In the genomic region with DNA sequence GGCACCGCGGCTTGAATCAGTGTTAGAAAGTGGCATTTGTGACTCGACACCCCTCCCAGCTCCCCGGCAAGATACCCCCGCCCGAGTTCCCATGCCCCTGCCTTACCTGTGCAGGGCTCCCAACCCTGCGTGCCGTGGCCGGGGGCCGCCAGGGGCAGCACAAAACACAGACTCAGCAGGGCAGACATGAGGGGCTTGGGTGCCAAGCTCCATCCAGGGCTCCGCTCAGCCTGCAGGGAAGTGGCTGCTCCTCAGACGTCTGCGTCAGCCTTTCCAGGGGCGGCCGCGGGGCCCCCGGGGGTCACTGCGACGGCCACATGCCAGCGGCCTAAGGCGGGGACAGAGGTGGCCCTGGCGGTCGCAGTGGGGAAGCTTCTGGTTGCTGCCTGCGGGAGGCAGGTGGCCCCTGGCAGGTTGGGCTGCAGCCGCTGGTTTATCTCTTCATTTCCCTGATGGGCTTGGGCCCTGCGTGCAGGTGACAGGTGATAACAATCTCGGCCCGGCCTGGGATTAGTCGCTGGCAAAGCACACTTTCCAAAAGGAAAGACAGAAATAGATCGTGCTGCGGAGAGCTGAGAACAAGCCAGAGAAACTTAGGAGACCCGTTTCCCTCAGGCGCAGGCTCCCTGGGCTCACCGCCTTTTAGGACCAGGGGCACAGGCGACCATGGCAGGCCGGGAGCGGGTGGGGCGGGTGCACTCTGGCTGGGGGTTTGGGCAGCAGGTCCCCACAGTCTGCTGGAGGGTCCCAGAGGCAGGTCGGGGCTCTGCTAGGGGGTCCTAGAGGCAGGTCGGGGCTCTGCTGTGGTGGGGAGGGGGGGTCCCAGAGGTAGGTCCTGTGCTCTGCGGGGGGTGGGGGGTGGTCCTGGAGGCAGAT, we compare ENCODE assay signal across 14 cellular contexts. TPM values are rescaled to one million over a fixed set of nuclear protein-coding genes. Genes with fewer than 3 reads are reported as not detected.
A peak's percentile ranks its signal among the peaks of the same experiment; 100 is the strongest.
DNase-seq lines count a peak whose midpoint lies in the region; ATAC-seq and TF ChIP-seq lines count a peak whose summit lies in the region.
"Had no signal": no experiment of that assay in that cellular context is flagged by ENCODE, and none has a peak within 500 bp of the region (broad histone marks: within the 10 kb centered on the region; RNA-seq: fewer than 3 reads in every experiment).

A gene (minus strand): TSS at position 246 of the 876 bp plus-strand sequence. CDS start 58 bp downstream, at position 188.

- peak within 1 kb of the TSS; percentile 38 for H2AFZ ChIP-seq in parathyroid adenoma

- peaks cover 78% of the 10 kb centered on the region for H3K27me3 Mint-ChIP-seq in activated CD4-positive, alpha-beta memory T cell treated with anti-CD3 and anti-CD28 coated beads for 36 hours
- peaks cover 83% of the 10 kb centered on the region for H3K27me3 Mint-ChIP-seq in activated CD4-positive, alpha-beta memory T cell treated with anti-CD3 and anti-CD28 coated beads, Interleukin-2, amount 10 ng/mL, durations not matched to agents 7 days and 5 days
- H3K27me3 Mint-ChIP-seq in effector memory CD8-positive, alpha-beta T cell: peaks cover 80 to 93% of the 10 kb centered on the region in 2 donors

- POLR2A ChIA-PET in activated CD4-positive, alpha-beta memory T cell treated with anti-CD3 and anti-CD28 coated beads for 36 hours (lab: Charles Lee): no interaction called here
- POLR2A ChIA-PET in activated CD4-positive, alpha-beta memory T cell treated with anti-CD3 and anti-CD28 coated beads, Interleukin-2, amount 10 ng/mL, durations not matched to agents 7 days and 5 days (lab: Charles Lee): no interaction called here

- no peaks in the 10 kb centered on the region for H3K36me3 ChIP-seq in parathyroid adenoma (ENCODE audit: control insufficient read depth, insufficient read depth, low read length)

- no peak within 1 kb of the TSS for H3K27ac Mint-ChIP-seq in activated CD4-positive, alpha-beta memory T cell treated with anti-CD3 and anti-CD28 coated beads for 36 hours
- H3K27ac Mint-ChIP-seq in activated CD4-positive, alpha-beta memory T cell treated with anti-CD3 and anti-CD28 coated beads, Interleukin-2, amount 10 ng/mL, durations not matched to agents 7 days and 5 days: no peak within 1 kb of the TSS
- no peak within 1 kb of the TSS for H3K27ac Mint-ChIP-seq in effector memory CD8-positive, alpha-beta T cell
- H3K27ac Mint-ChIP-seq: HFFc6; stimulated activated memory B cell treated with anti-CD40 and anti-IgM and Interleukin-4, amounts not matched to agents 10 μg/mL and 1 μg/mL and 100 μg/mL, for 72 hours had no signal

- peak; percentile 11 for ATAC-seq in effector memory CD8-positive, alpha-beta T cell (replicated peaks)
- ATAC-seq in GM18511 (IDR thresholded peaks at IDR 0.05; ENCODE audit: unreplicated experiment) (no peak), GM21360 (IDR thresholded peaks at IDR 0.05; ENCODE audit: unreplicated experiment) (no peak)
- ATAC-seq: stimulated activated memory B cell treated with anti-CD40 and anti-IgM and Interleukin-4, amounts not matched to agents 10 μg/mL and 1 μg/mL and 100 μg/mL, for 72 hours had no signal

- H3K9ac ChIP-seq in parathyroid adenoma: no peak within 1 kb of the TSS
- H3K9ac ChIP-seq: KMS-11 had no signal

- H3K36me3 Mint-ChIP-seq in activated CD4-positive, alpha-beta memory T cell treated with anti-CD3 and anti-CD28 coated beads for 36 hours: no peaks in the 10 kb centered on the region
- no peaks in the 10 kb centered on the region for H3K36me3 Mint-ChIP-seq in activated CD4-positive, alpha-beta memory T cell treated with anti-CD3 and anti-CD28 coated beads, Interleukin-2, amount 10 ng/mL, durations not matched to agents 7 days and 5 days (ENCODE audit: low read depth)
- H3K36me3 Mint-ChIP-seq in effector memory CD8-positive, alpha-beta T cell (ENCODE audit: insufficient read depth): no peaks in the 10 kb centered on the region
- H3K36me3 Mint-ChIP-seq: stimulated activated memory B cell treated with anti-CD40 and anti-IgM and Interleukin-4, amounts not matched to agents 10 μg/mL and 1 μg/mL and 100 μg/mL, for 72 hours had no signal

- peaks cover 34% of the 10 kb centered on the region for H3K4me1 Mint-ChIP-seq in activated CD4-positive, alpha-beta memory T cell treated with anti-CD3 and anti-CD28 coated beads for 36 hours (ENCODE audit: low read depth)
- H3K4me1 Mint-ChIP-seq in activated CD4-positive, alpha-beta memory T cell treated with anti-CD3 and anti-CD28 coated beads, Interleukin-2, amount 10 ng/mL, durations not matched to agents 7 days and 5 days: peaks cover 8% of the 10 kb centered on the region
- peaks cover 29 to 37% of the 10 kb centered on the region in 2 donors for H3K4me1 Mint-ChIP-seq in effector memory CD8-positive, alpha-beta T cell (ENCODE audit: low read depth in 2 of 2)
- H3K4me1 Mint-ChIP-seq: stimulated activated memory B cell treated with anti-CD40 and anti-IgM and Interleukin-4, amounts not matched to agents 10 μg/mL and 1 μg/mL and 100 μg/mL, for 72 hours had no signal

- no peaks in the 10 kb centered on the region for H3K4me1 ChIP-seq in parathyroid adenoma

- no peaks in the 10 kb centered on the region for H3K79me2 ChIP-seq in parathyroid adenoma

- no peak for TF ChIP-seq CTCF in parathyroid adenoma (IDR thresholded peaks at IDR 0.05)

- peak within 1 kb of the TSS; percentile 71 for H3K4me2 ChIP-seq in parathyroid adenoma (ENCODE audit: low read length)
- H3K4me2 ChIP-seq: KMS-11 had no signal

- CTCF ChIA-PET in activated CD4-positive, alpha-beta memory T cell treated with anti-CD3 and anti-CD28 coated beads for 36 hours (lab: Charles Lee): no interaction called here
- CTCF ChIA-PET in activated CD4-positive, alpha-beta memory T cell treated with anti-CD3 and anti-CD28 coated beads, Interleukin-2, amount 10 ng/mL, durations not matched to agents 7 days and 5 days (lab: Charles Lee): no interaction called here

- H3K27ac ChIP-seq in parathyroid adenoma: no peak within 1 kb of the TSS
- H3K27ac ChIP-seq: KMS-11 had no signal

- intact Hi-C loops in activated CD4-positive, alpha-beta memory T cell treated with anti-CD3 and anti-CD28 coated beads for 36 hours (cut with micrococcal nuclease): no loop called here

- H3K27me3 ChIP-seq in parathyroid adenoma (ENCODE audit: control insufficient read depth, insufficient read depth, low read length): no peaks in the 10 kb centered on the region

- H3K4me3 ChIP-seq in parathyroid adenoma (ENCODE audit: low read depth, low read length): peak within 1 kb of the TSS; percentile 39

- H3K9me3 Mint-ChIP-seq in activated CD4-positive, alpha-beta memory T cell treated with anti-CD3 and anti-CD28 coated beads for 36 hours: no peaks in the 10 kb centered on the region
- H3K9me3 Mint-ChIP-seq in activated CD4-positive, alpha-beta memory T cell treated with anti-CD3 and anti-CD28 coated beads, Interleukin-2, amount 10 ng/mL, durations not matched to agents 7 days and 5 days: no peaks in the 10 kb centered on the region
- no peaks in the 10 kb centered on the region for H3K9me3 Mint-ChIP-seq in effector memory CD8-positive, alpha-beta T cell
- H3K9me3 Mint-ChIP-seq: HFFc6; stimulated activated memory B cell treated with anti-CD40 and anti-IgM and Interleukin-4, amounts not matched to agents 10 μg/mL and 1 μg/mL and 100 μg/mL, for 72 hours had no signal

- no peaks in the 10 kb centered on the region for H3K9me3 ChIP-seq in parathyroid adenoma (ENCODE audit: control insufficient read depth, low read length)

- DNase-seq in activated CD4-positive, alpha-beta memory T cell treated with anti-CD3 and anti-CD28 coated beads for 36 hours: peak; percentile 10
- no peak for DNase-seq in activated CD4-positive, alpha-beta memory T cell treated with anti-CD3 and anti-CD28 coated beads, Interleukin-2, amount 10 ng/mL, durations not matched to agents 7 days and 5 days
- DNase-seq in NCI-H2107 treated with DMSO at 0.1 percent for 48 hours (lab: John Stamatoyannopoulos, UW; ENCODE audit: unreplicated experiment): peak; percentile 67
- DNase-seq in effector memory CD8-positive, alpha-beta T cell: no peak
- DNase-seq in NCI-H226: no peak
- DNase-seq: effector CD8-positive, alpha-beta T cell; HFFc6 had no signal

- no peak within 1 kb of the TSS for H3K4me3 Mint-ChIP-seq in activated CD4-positive, alpha-beta memory T cell treated with anti-CD3 and anti-CD28 coated beads for 36 hours
- H3K4me3 Mint-ChIP-seq in activated CD4-positive, alpha-beta memory T cell treated with anti-CD3 and anti-CD28 coated beads, Interleukin-2, amount 10 ng/mL, durations not matched to agents 7 days and 5 days: no peak within 1 kb of the TSS
- peak within 1 kb of the TSS; percentile 62 to 67 for H3K4me3 Mint-ChIP-seq in effector memory CD8-positive, alpha-beta T cell
- H3K4me3 Mint-ChIP-seq: HFFc6; stimulated activated memory B cell treated with anti-CD40 and anti-IgM and Interleukin-4, amounts not matched to agents 10 μg/mL and 1 μg/mL and 100 μg/mL, for 72 hours had no signal

RNA-seq across cellular contexts. Expression of the gene that starts here (rescaled TPM):
- total RNA-seq in activated CD4-positive, alpha-beta memory T cell treated with anti-CD3 and anti-CD28 coated beads for 36 hours: not detected
- not detected for total RNA-seq in activated CD4-positive, alpha-beta memory T cell treated with anti-CD3 and anti-CD28 coated beads, Interleukin-2, amount 10 ng/mL, durations not matched to agents 7 days and 5 days
- total RNA-seq: HFFc6, SK-MEL-5, skeletal muscle tissue had no signal

Comparison
In these comparisons a context has a peak if more than half of its experiments do, and no peak if none do; other contexts are left out.
1. Peak in DNase-seq in activated CD4-positive, alpha-beta memory T cell treated with anti-CD3 and anti-CD28 coated beads for 36 hours; RNA of the gene not detected or under 1 TPM.
2. H3K4me3 Mint-ChIP-seq: peak in effector memory CD8-positive, alpha-beta T cell (2 of 2); none in activated CD4-positive, alpha-beta memory T cell treated with anti-CD3 and anti-CD28 coated beads for 36 hours (single experiment) and activated CD4-positive, alpha-beta memory T cell treated with anti-CD3 and anti-CD28 coated beads, Interleukin-2, amount 10 ng/mL, durations not matched to agents 7 days and 5 days (single experiment).